26 cellular contexts compared by ENCODE assay signal in the genomic region with DNA sequence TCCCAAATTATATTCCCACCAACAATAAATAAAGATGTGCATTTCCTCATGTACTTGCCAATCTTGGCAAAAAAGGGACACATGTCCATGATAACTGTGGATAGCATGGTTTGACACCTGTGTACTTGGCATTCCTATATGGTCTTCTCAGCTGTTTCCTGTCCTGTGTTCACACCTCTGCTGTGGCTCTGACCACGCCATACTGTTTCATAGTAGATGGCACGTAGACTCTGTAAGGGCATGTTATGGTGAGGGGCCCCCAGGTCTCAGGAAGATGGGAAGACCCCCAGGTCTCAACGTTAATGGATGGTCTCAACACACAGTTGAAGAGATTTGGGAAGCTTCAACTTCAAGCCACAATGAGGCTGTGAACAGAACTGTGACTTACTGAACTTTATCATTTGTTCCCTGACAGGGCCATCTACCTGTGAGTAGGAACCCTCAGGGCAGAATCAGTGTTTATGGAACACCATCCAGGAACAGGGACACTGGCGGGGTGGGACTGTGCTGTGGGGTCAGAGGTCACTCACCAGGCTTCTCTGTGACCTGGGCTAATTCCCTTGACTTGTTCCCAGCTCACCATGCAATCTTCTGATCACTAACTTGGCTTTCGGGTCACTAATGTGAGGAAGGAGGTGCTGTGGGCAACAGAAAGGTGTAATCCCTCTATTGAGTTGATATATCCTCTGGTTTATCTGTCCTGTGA. TPM values are rescaled to one million over a fixed set of nuclear protein-coding genes. Genes with fewer than 3 reads are reported as not detected.
DNase-seq lines count a peak whose midpoint lies in the region; ATAC-seq and TF ChIP-seq lines count a peak whose summit lies in the region.
"Had no signal": no experiment of that assay in that cellular context is flagged by ENCODE, and none has a peak within 500 bp of the region (broad histone marks: within the 10 kb centered on the region; RNA-seq: fewer than 3 reads in every experiment).

No MANE protein-coding gene starts in this region.

- ATAC-seq in T-helper 17 cell, result no peak
- ATAC-seq in stimulated activated naive CD8-positive, alpha-beta T cell treated with anti-CD3 and anti-CD28 coated beads, Interleukin-15, amount 100 ng/mL, for 72 hours, result peak; percentile 63
- ATAC-seq: heart right ventricle, upper lobe of right lung had no signal

- H3K4me3 Mint-ChIP-seq in activated T-cell treated with anti-CD3 and anti-CD28 coated beads, Interleukin-2, amount 50 U/mL, for 24 hours, result no peak overlapping the region
- H3K4me3 Mint-ChIP-seq in T-helper 17 cell, result no peak overlapping the region
- no peak overlapping the region for H3K4me3 Mint-ChIP-seq in stimulated activated naive CD8-positive, alpha-beta T cell treated with anti-CD3 and anti-CD28 coated beads, Interleukin-15, amount 100 ng/mL, for 72 hours
- H3K4me3 Mint-ChIP-seq in progenitor cell of endocrine pancreas (ENCODE audit: low read depth), result no peak overlapping the region
- H3K4me3 Mint-ChIP-seq: activated T-cell treated with anti-CD3 and anti-CD28 coated beads, Interleukin-2, amount 50 U/mL, for 4 hours; central memory CD8-positive, alpha-beta T cell; natural killer cell had no signal

- no peaks in the 10 kb centered on the region for H3K9me3 Mint-ChIP-seq in activated T-cell treated with anti-CD3 and anti-CD28 coated beads, Interleukin-2, amount 50 U/mL, for 24 hours
- H3K9me3 Mint-ChIP-seq in stimulated activated naive CD8-positive, alpha-beta T cell treated with anti-CD3 and anti-CD28 coated beads, Interleukin-15, amount 100 ng/mL, for 72 hours, result no peaks in the 10 kb centered on the region
- no peaks in the 10 kb centered on the region for H3K9me3 Mint-ChIP-seq in progenitor cell of endocrine pancreas (ENCODE audit: low read depth)
- H3K9me3 Mint-ChIP-seq: activated T-cell treated with anti-CD3 and anti-CD28 coated beads, Interleukin-2, amount 50 U/mL, for 4 hours; central memory CD8-positive, alpha-beta T cell; natural killer cell had no signal

- H3K4me1 Mint-ChIP-seq in activated T-cell treated with anti-CD3 and anti-CD28 coated beads, Interleukin-2, amount 50 U/mL, for 24 hours (ENCODE audit: low read depth), result peaks cover 76% of the 10 kb centered on the region
- H3K4me1 Mint-ChIP-seq in T-helper 17 cell (peaks cover 48% of the 10 kb centered on the region), progenitor cell of endocrine pancreas (ENCODE audit: low read depth) (peaks cover 9% of the 10 kb centered on the region)
- H3K4me1 Mint-ChIP-seq in stimulated activated naive CD8-positive, alpha-beta T cell treated with anti-CD3 and anti-CD28 coated beads, Interleukin-15, amount 100 ng/mL, for 72 hours, result peaks cover 79% of the 10 kb centered on the region

- peak overlapping the region; percentile 53 for H3K27ac ChIP-seq in caudate nucleus (ENCODE audit: low read depth, low read length)
- H3K27ac ChIP-seq: epithelial cell of prostate, heart right ventricle, right atrium auricular region, upper lobe of right lung had no signal

- no peaks in the 10 kb centered on the region for H3K27me3 Mint-ChIP-seq in activated T-cell treated with anti-CD3 and anti-CD28 coated beads, Interleukin-2, amount 50 U/mL, for 24 hours
- H3K27me3 Mint-ChIP-seq in T-helper 17 cell (no peaks in the 10 kb centered on the region), progenitor cell of endocrine pancreas (no peaks in the 10 kb centered on the region)
- H3K27me3 Mint-ChIP-seq in stimulated activated naive CD8-positive, alpha-beta T cell treated with anti-CD3 and anti-CD28 coated beads, Interleukin-15, amount 100 ng/mL, for 72 hours, result no peaks in the 10 kb centered on the region
- H3K27me3 Mint-ChIP-seq: central memory CD8-positive, alpha-beta T cell had no signal

- peak overlapping the region; percentile 75 for H3K27ac Mint-ChIP-seq in activated T-cell treated with anti-CD3 and anti-CD28 coated beads, Interleukin-2, amount 50 U/mL, for 24 hours
- H3K27ac Mint-ChIP-seq in T-helper 17 cell, result peak overlapping the region; percentile 67
- peak overlapping the region; percentile 9 to 31 for H3K27ac Mint-ChIP-seq in stimulated activated naive CD8-positive, alpha-beta T cell treated with anti-CD3 and anti-CD28 coated beads, Interleukin-15, amount 100 ng/mL, for 72 hours
- no peak overlapping the region for H3K27ac Mint-ChIP-seq in progenitor cell of endocrine pancreas

- H3K36me3 Mint-ChIP-seq in activated T-cell treated with anti-CD3 and anti-CD28 coated beads, Interleukin-2, amount 50 U/mL, for 24 hours (ENCODE audit: low read depth), result peaks cover 100% of the 10 kb centered on the region
- H3K36me3 Mint-ChIP-seq in T-helper 17 cell (ENCODE audit: low read depth), result peaks cover 24% of the 10 kb centered on the region
- H3K36me3 Mint-ChIP-seq in progenitor cell of endocrine pancreas (ENCODE audit: insufficient read depth), result peaks cover 49% of the 10 kb centered on the region

- H3K9me3 ChIP-seq in T-helper 17 cell (ENCODE audit: control insufficient read depth, low read length, poor library complexity, severe bottlenecking), result no peaks in the 10 kb centered on the region
- H3K9me3 ChIP-seq: heart right ventricle, right atrium auricular region, upper lobe of right lung had no signal

- TF ChIP-seq CTCF in progenitor cell of endocrine pancreas (IDR thresholded peaks at IDR 0.05; ENCODE audit: unreplicated experiment), result no peak

- no peak for DNase-seq in activated T-cell treated with anti-CD3 and anti-CD28 coated beads, Interleukin-2, amount 50 U/mL, for 24 hours
- DNase-seq in activated T-cell treated with anti-CD3 and anti-CD28 coated beads, Interleukin-2, amount 50 U/mL, for 48 hours, result no peak
- DNase-seq in T-helper 17 cell, result no peak
- no peak for DNase-seq in caudate nucleus (lab: John Stamatoyannopoulos, UW)
- no peak for DNase-seq in stimulated activated naive CD8-positive, alpha-beta T cell treated with anti-CD3 and anti-CD28 coated beads, Interleukin-15, amount 100 ng/mL, for 72 hours
- no peak for DNase-seq in progenitor cell of endocrine pancreas (ENCODE audit: low spot score, unreplicated experiment)
- no peak for DNase-seq in NAMALWA (ENCODE audit: low spot score)
- no peak for DNase-seq in NCI-H345 treated with DMSO at 0.1 percent for 48 hours (lab: John Stamatoyannopoulos, UW; ENCODE audit: unreplicated experiment)
- DNase-seq: activated CD4-positive, alpha-beta T cell treated with anti-CD3 and anti-CD28 coated beads, Interleukin-2, amount 50 U/mL, for 1 hour; activated naive CD4-positive, alpha-beta T cell treated with anti-CD3 and anti-CD28 coated beads, Interleukin-2, amount 50 U/mL, for 16 hours; activated T-cell treated with anti-CD3 and anti-CD28 coated beads, Interleukin-2, amount 50 U/mL, for 4 hours; C1 segment of cervical spinal cord; DMS 273 treated with DMSO at 0.1 percent for 48 hours; dorsolateral prefrontal cortex; HCEC 1CT; heart right ventricle; KG1; natural killer cell; NCI-H1694 treated with DMSO at 0.1 percent for 48 hours; NCI-H774; Right ventricle myocardium superior; substantia nigra; upper lobe of right lung had no signal

RNA-seq across cellular contexts. Expression of a gene that starts 11.8 kb away (rescaled TPM):
- total RNA-seq in T-helper 17 cell (10 to 100 TPM; 14.3 to 15.3 TPM), progenitor cell of endocrine pancreas (10.8 and 11.4 TPM in 2 replicates)

RNA-seq across cellular contexts. Expression of a gene that starts 15.7 kb away (rescaled TPM):
- total RNA-seq in T-helper 17 cell (100 to 1,000 TPM; 136 TPM), progenitor cell of endocrine pancreas (101 and 102 TPM in 2 replicates)

RNA-seq across cellular contexts. Expression of a gene that starts 30.7 kb away (rescaled TPM):
- total RNA-seq in T-helper 17 cell (10 to 100 TPM; 22.9 to 49.5 TPM), progenitor cell of endocrine pancreas (13.6 and 17.5 TPM in 2 replicates)

RNA-seq across cellular contexts. Expression of a gene that starts 30.8 kb away (rescaled TPM):
- total RNA-seq in T-helper 17 cell (1 to 10 TPM in 1 of 2 donors, under 1 TPM in 1; 0.83 to 1.6 TPM), progenitor cell of endocrine pancreas (7.0 and 7.9 TPM in 2 replicates)
